In genomic region chr16:67666538-67667433, GRCh38 we compare ENCODE assay signal across 8 cellular contexts. TPM values are rescaled to one million over a fixed set of nuclear protein-coding genes. Genes with fewer than 3 reads are reported as not detected.
DNase-seq lines count a peak whose midpoint lies in the region; ATAC-seq and TF ChIP-seq lines count a peak whose summit lies in the region.

Gene C16orf86 (plus strand): TSS chr16:67666814. CDS start chr16:67666971, 157 bp downstream.
Gene ENKD1 (minus strand): TSS chr16:67666750. CDS start chr16:67666442, 308 bp downstream.

- H3K36me3 Mint-ChIP-seq in CD4-positive, alpha-beta memory T cell: peaks cover 0 to 1% of the 10 kb centered on the region in 2 donors
- peaks cover 2% of the 10 kb centered on the region for H3K36me3 Mint-ChIP-seq in IgD-negative memory B cell
- no peaks in the 10 kb centered on the region for H3K36me3 Mint-ChIP-seq in activated naive CD4-positive, alpha-beta T cell treated with anti-CD3 and anti-CD28 coated beads, Interleukin-2, amount 50 U/mL, for 24 hours
- peaks cover 6% of the 10 kb centered on the region for H3K36me3 Mint-ChIP-seq in osteocyte (ENCODE audit: unreplicated experiment)

- H3K36me3 ChIP-seq in CD4-positive, alpha-beta memory T cell (ENCODE audit: insufficient read depth, low read length): no peaks in the 10 kb centered on the region
- no peaks in the 10 kb centered on the region for H3K36me3 ChIP-seq in testis (ENCODE audit: low read depth, missing control alignments)

- no peak for TF ChIP-seq POLR2A in testis (IDR thresholded peaks at IDR 0.05)

- H3K27me3 ChIP-seq in CD4-positive, alpha-beta memory T cell (ENCODE audit: insufficient read depth, low read length): no peaks in the 10 kb centered on the region
- H3K27me3 ChIP-seq in testis: no peaks in the 10 kb centered on the region

- 0 to 3% methylated on average over 11 to 57 of the region's 77 CpGs for WGBS in testis, 2 donors

- H3K9me3 ChIP-seq in CD4-positive, alpha-beta memory T cell (ENCODE audit: control insufficient read depth in 1 of 2, low read length in 2 of 2): no peaks in the 10 kb centered on the region
- no peaks in the 10 kb centered on the region for H3K9me3 ChIP-seq in testis

- peak within 1 kb of the TSS; percentile 76 to 92 (median 80) for H3K4me3 Mint-ChIP-seq in CD4-positive, alpha-beta memory T cell
- H3K4me3 Mint-ChIP-seq in IgD-negative memory B cell (peak within 1 kb of the TSS; percentile 70 to 95 (median 88)), osteocyte (ENCODE audit: unreplicated experiment) (peak within 1 kb of the TSS; percentile 82)
- H3K4me3 Mint-ChIP-seq in activated naive CD4-positive, alpha-beta T cell treated with anti-CD3 and anti-CD28 coated beads, Interleukin-2, amount 50 U/mL, for 24 hours: peak within 1 kb of the TSS; percentile 83

- ATAC-seq in SK-N-SH treated with all-trans-retinoic acid at 6 μM for 48 hours: peak; percentile 73

- peaks cover 29% of the 10 kb centered on the region for H3K4me1 ChIP-seq in CD4-positive, alpha-beta memory T cell (ENCODE audit: insufficient read depth, low read length)
- H3K4me1 ChIP-seq in testis: peaks cover 17% of the 10 kb centered on the region

- intact Hi-C loops in CD4-positive, alpha-beta memory T cell (cut with micrococcal nuclease): loop anchor here (1.0 kb wide), 1 partner anchor 104 kb away; the partner anchor contains the start of gene CTCF
- intact Hi-C loops in head of caudate nucleus (cut with DNase I): loop anchor here (5.0 kb wide), 1 partner anchor 144 kb away; no protein-coding TSS in a partner anchor
- intact Hi-C loops in testis (cut with DNase I; ENCODE audit: low total_unique reads): no loop called here

- CTCF ChIA-PET in CD4-positive, alpha-beta memory T cell (lab: Charles Lee; ENCODE audit: partially characterized antibody): interaction anchor here (0.6 to 10.4 kb wide), 16 partner anchors 8 to 567 kb away, joined by 3 to 143 read pairs (median 6); partner anchors contain the start of genes ACD, ATP6V0D1, CARMIL2 and GFOD2

- peak; percentile 79 to 85 (median 80) for DNase-seq in CD4-positive, alpha-beta memory T cell
- peak; percentile 96 for DNase-seq in GM20000 (ENCODE audit: low spot score)
- peak; percentile 76 to 95 (median 90) for DNase-seq in head of caudate nucleus
- DNase-seq in osteocyte (ENCODE audit: extremely low spot score, unreplicated experiment): peak; percentile 89
- peak; percentile 90 for DNase-seq in testis

- no peaks in the 10 kb centered on the region for H3K27me3 Mint-ChIP-seq in CD4-positive, alpha-beta memory T cell
- H3K27me3 Mint-ChIP-seq in IgD-negative memory B cell (no peaks in the 10 kb centered on the region), osteocyte (ENCODE audit: unreplicated experiment) (no peaks in the 10 kb centered on the region)
- no peaks in the 10 kb centered on the region for H3K27me3 Mint-ChIP-seq in activated naive CD4-positive, alpha-beta T cell treated with anti-CD3 and anti-CD28 coated beads, Interleukin-2, amount 50 U/mL, for 24 hours

- POLR2A ChIA-PET in CD4-positive, alpha-beta memory T cell (lab: Charles Lee; ENCODE audit: partially characterized antibody): interaction anchor here (0.8 to 6.9 kb wide), 15 partner anchors 9 to 185 kb away, joined by 3 to 55 read pairs (median 7); partner anchors contain the start of genes ATP6V0D1, CARMIL2, CTCF and GFOD2

- H3K4me1 Mint-ChIP-seq in CD4-positive, alpha-beta memory T cell: peaks cover 5 to 45% (median 12%) of the 10 kb centered on the region in 4 donors
- H3K4me1 Mint-ChIP-seq in IgD-negative memory B cell (peaks cover 17 to 24% (median 19%) of the 10 kb centered on the region in 3 donors), osteocyte (ENCODE audit: unreplicated experiment) (peaks cover 22% of the 10 kb centered on the region)
- peaks cover 19% of the 10 kb centered on the region for H3K4me1 Mint-ChIP-seq in activated naive CD4-positive, alpha-beta T cell treated with anti-CD3 and anti-CD28 coated beads, Interleukin-2, amount 50 U/mL, for 24 hours

- H3K4me3 ChIP-seq in CD4-positive, alpha-beta memory T cell (ENCODE audit: low read length in 2 of 2): peak within 1 kb of the TSS; percentile 61 to 89
- H3K4me3 ChIP-seq in testis: peak within 1 kb of the TSS; percentile 67 to 70

- H3K27ac Mint-ChIP-seq in CD4-positive, alpha-beta memory T cell: peak within 1 kb of the TSS; percentile 64 to 81 (median 74)
- H3K27ac Mint-ChIP-seq in IgD-negative memory B cell: peak within 1 kb of the TSS; percentile 84 to 86 (median 84)
- H3K27ac Mint-ChIP-seq in activated naive CD4-positive, alpha-beta T cell treated with anti-CD3 and anti-CD28 coated beads, Interleukin-2, amount 50 U/mL, for 24 hours: peak within 1 kb of the TSS; percentile 68
- peak within 1 kb of the TSS; percentile 68 for H3K27ac Mint-ChIP-seq in osteocyte (ENCODE audit: unreplicated experiment)

- H3K27ac ChIP-seq in CD4-positive, alpha-beta memory T cell (ENCODE audit: low read depth, low read length): peak within 1 kb of the TSS; percentile 64
- peak within 1 kb of the TSS; percentile 85 to 91 for H3K27ac ChIP-seq in testis

- TF ChIP-seq CTCF in GM20000 (IDR thresholded peaks at IDR 0.05; ENCODE audit: extremely low read depth, missing control alignments) (no peak), osteocyte (IDR thresholded peaks at IDR 0.05) (no peak), testis (IDR thresholded peaks at IDR 0.05) (no peak)

- H3K9me3 Mint-ChIP-seq in CD4-positive, alpha-beta memory T cell: no peaks in the 10 kb centered on the region
- H3K9me3 Mint-ChIP-seq in IgD-negative memory B cell (no peaks in the 10 kb centered on the region), osteocyte (ENCODE audit: unreplicated experiment) (no peaks in the 10 kb centered on the region)
- H3K9me3 Mint-ChIP-seq in activated naive CD4-positive, alpha-beta T cell treated with anti-CD3 and anti-CD28 coated beads, Interleukin-2, amount 50 U/mL, for 24 hours: no peaks in the 10 kb centered on the region

TF ChIP-seq in SK-N-SH treated with all-trans-retinoic acid at 6 μM for 48 hours, 23 proteins besides CTCF, POLR2A, EP300 and RAD21:
- TF ChIP-seq PATZ1 (CRISPR knock-in tag; IDR thresholded peaks at IDR 0.05; ENCODE audit: borderline replicate concordance) (no peak), TSHZ2 (CRISPR knock-in tag; IDR thresholded peaks at IDR 0.05) (0 out of 2 replicates have a peak, but pooled peaks have one; percentile 24)

RNA-seq across cellular contexts. Expression of gene C16orf86, which starts in this region (rescaled TPM):
- 1 to 10 TPM; 2.9 to 3.6 TPM for total RNA-seq in CD4-positive, alpha-beta memory T cell
- polyA plus RNA-seq in CD4-positive, alpha-beta memory T cell: 1 to 10 TPM; 4.1 TPM
- polyA plus RNA-seq in IgD-negative memory B cell (8.2 TPM), testis (ENCODE audit: insufficient read depth, low read depth, low replicate concordance) (77.9 TPM)
- total RNA-seq in osteocyte (2.1 and 2.8 TPM in 2 replicates), testis (10 to 100 TPM; 38.7 to 43.4 TPM)

RNA-seq across cellular contexts. Expression of gene ENKD1, which starts in this region (rescaled TPM):
- 1 to 10 TPM; 6.7 to 7.7 TPM for total RNA-seq in CD4-positive, alpha-beta memory T cell
- 1 to 10 TPM; 1.1 to 2.4 TPM for polyA plus RNA-seq in CD4-positive, alpha-beta memory T cell
- polyA plus RNA-seq in IgD-negative memory B cell (1.8 TPM), testis (ENCODE audit: insufficient read depth, low read depth, low replicate concordance) (53.3 TPM)
- total RNA-seq in osteocyte (10.9 and 11.7 TPM in 2 replicates), testis (10 to 100 TPM; 37.7 to 47.5 TPM)

Comparison
In these comparisons a context has a peak if more than half of its experiments do, and no peak if none do; other contexts are left out.
1. Peak in every context shown above with its lines: DNase-seq, ATAC-seq, H3K4me3 ChIP-seq and H3K27ac ChIP-seq.
2. RNA of gene C16orf86 (total RNA-seq): 38.7 to 43.4 TPM in testis; 2.9 to 3.6 TPM in CD4-positive, alpha-beta memory T cell and 2.1 to 2.8 TPM in osteocyte; every median in the first group is over 4 times any median in the second.
3. RNA of gene ENKD1 (polyA plus RNA-seq): 53.3 TPM in testis (single experiment); 1.1 to 2.4 TPM in CD4-positive, alpha-beta memory T cell and 1.8 TPM in IgD-negative memory B cell (single experiment); every median in the first group is over 10 times any median in the second.